Comparison of ENCODE assay signal across 10 cellular contexts in the genomic region with DNA sequence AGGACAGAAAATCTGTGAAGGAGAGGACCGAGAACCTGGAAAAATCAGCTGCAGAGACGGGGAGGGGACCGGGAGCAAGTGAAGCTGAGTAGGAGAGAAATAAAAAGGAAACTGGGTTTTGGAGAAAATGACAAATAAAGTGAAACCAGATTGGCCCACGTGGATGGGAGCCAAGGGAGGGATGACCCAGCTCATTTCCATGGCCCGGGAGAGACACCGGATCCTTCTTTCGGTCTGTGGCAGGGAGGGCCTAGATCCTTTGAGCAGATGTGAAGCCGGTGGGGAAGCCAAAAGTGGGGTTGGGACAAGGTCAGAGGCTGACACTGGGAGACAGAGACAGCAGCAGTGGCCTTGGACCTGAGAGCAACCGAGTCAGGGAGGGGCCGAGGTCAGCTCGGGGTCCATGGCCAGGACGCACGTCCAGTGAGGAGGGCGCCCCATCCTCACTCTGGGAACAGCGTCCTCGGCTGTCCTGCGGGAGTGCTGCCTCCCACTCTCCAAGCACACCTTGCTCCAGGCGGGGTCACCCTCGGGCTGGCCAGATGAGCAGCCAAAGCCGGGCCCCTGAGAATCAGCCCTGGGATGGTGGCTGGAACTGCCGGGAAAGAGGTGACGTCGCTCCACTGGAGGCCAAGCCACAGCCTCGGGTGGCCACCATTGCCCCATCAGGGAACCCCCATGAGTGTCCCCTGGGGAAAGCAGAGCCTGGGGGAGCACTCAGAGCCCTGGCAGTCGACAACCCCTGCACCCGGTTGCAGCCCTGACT. TPM values are rescaled to one million over a fixed set of nuclear protein-coding genes. Genes with fewer than 3 reads are reported as not detected.
DNase-seq lines count a peak whose midpoint lies in the region; ATAC-seq and TF ChIP-seq lines count a peak whose summit lies in the region.
"Had no signal": no experiment of that assay in that cellular context is flagged by ENCODE, and none has a peak within 500 bp of the region (broad histone marks: within the 10 kb centered on the region; RNA-seq: fewer than 3 reads in every experiment).

No MANE protein-coding gene starts in this region.

- ATAC-seq in GM21423 (IDR thresholded peaks at IDR 0.05; ENCODE audit: unreplicated experiment) (no peak), HG03520 (IDR thresholded peaks at IDR 0.05; ENCODE audit: unreplicated experiment) (no peak)

- H3K4me1 ChIP-seq in testis, result peaks cover 28% of the 10 kb centered on the region
- no peaks in the 10 kb centered on the region for H3K4me1 ChIP-seq in mesendoderm (ENCODE audit: control insufficient read depth, low read depth, low read length)

- H4K8ac ChIP-seq in mesendoderm (ENCODE audit: low read depth, low read length), result no peak overlapping the region

- no peak overlapping the region for H3K4ac ChIP-seq in mesendoderm (ENCODE audit: low read depth, low read length)

- no peaks in the 10 kb centered on the region for H3K79me1 ChIP-seq in mesendoderm (ENCODE audit: low read length)

- no peak overlapping the region for H2AK5ac ChIP-seq in mesendoderm (ENCODE audit: low read length)

- H3K9ac ChIP-seq in mesendoderm (ENCODE audit: low read length), result no peak overlapping the region

- H2BK15ac ChIP-seq in mesendoderm (replicated peaks; ENCODE audit: low read depth), result no peak overlapping the region

- WGBS in testis, 2 donors, result 28 to 50% methylated on average over 11 to 26 of the region's 26 CpGs
- no CpG with 5 or more reads among the region's 26 CpGs for WGBS in mesendoderm (ENCODE audit: extremely low coverage, insufficient coverage, low lambda C conversion rate)

- DNase-seq in LHCN-M2 (ENCODE audit: low read depth) (peak; percentile 4), dedifferentiated amniotic fluid mesenchymal stem cell (ENCODE audit: extremely low spot score) (peak; percentile 44), lung microvascular endothelial cell (ENCODE audit: low read depth in 2 of 2) (peak; percentile 23 to 40), testis (peak; percentile 49), mesendoderm (no peak)
- DNase-seq: NCI-H1417; small intestine; stimulated activated naive CD4-positive, alpha-beta T cell had no signal

- no peak overlapping the region for H4K5ac ChIP-seq in mesendoderm (ENCODE audit: low read length)

- no peak overlapping the region for H2BK120ac ChIP-seq in mesendoderm (ENCODE audit: low read depth, low read length)

- H3K4me3 ChIP-seq in testis (no peak overlapping the region), mesendoderm (ENCODE audit: low read length) (no peak overlapping the region)

- no peak overlapping the region for H3K4me2 ChIP-seq in mesendoderm (ENCODE audit: low read length)

- intact Hi-C loops in testis (cut with DNase I; ENCODE audit: low total_unique reads), result no loop called here

- H3K9me3 ChIP-seq in testis, result no peaks in the 10 kb centered on the region

- H3K18ac ChIP-seq in mesendoderm (ENCODE audit: low read length), result no peak overlapping the region

- H3K36me3 ChIP-seq in testis (ENCODE audit: low read depth, missing control alignments), result no peaks in the 10 kb centered on the region
- H3K36me3 ChIP-seq in mesendoderm (ENCODE audit: control insufficient read depth, insufficient read depth, low read length), result peaks cover 2% of the 10 kb centered on the region

- no peaks in the 10 kb centered on the region for H3K79me2 ChIP-seq in mesendoderm (ENCODE audit: control insufficient read depth, insufficient read depth, low read length)

- H3K56ac ChIP-seq in mesendoderm (ENCODE audit: low read length), result no peak overlapping the region

- H3K23ac ChIP-seq in mesendoderm (ENCODE audit: low read length), result no peak overlapping the region

- H3K27me3 ChIP-seq in testis (no peaks in the 10 kb centered on the region), mesendoderm (ENCODE audit: insufficient read depth, low read length, poor library complexity) (no peaks in the 10 kb centered on the region)

- H3K27ac ChIP-seq in testis (peak overlapping the region; percentile 46 to 55), mesendoderm (ENCODE audit: low read depth, low read length) (no peak overlapping the region)

- no peak for TF ChIP-seq CTCF in testis (IDR thresholded peaks at IDR 0.05)

- no peak overlapping the region for H2BK5ac ChIP-seq in mesendoderm (ENCODE audit: low read length)

- TF ChIP-seq POLR2A in testis (IDR thresholded peaks at IDR 0.05), result no peak

RNA-seq across cellular contexts. Expression of gene CDR2, which starts 50.8 kb away (rescaled TPM):
- total RNA-seq in LHCN-M2 (2014; rRNA removed) (21.7 and 24.2 TPM in 2 replicates), lung microvascular endothelial cell (23.1 and 29.4 TPM in 2 replicates), testis (10 to 100 TPM; 56.8 to 63.7 TPM)
- polyA plus RNA-seq in LHCN-M2 (2012), result 15.5 TPM
- polyA plus RNA-seq in testis (ENCODE audit: insufficient read depth, low read depth, low replicate concordance), result 133 TPM
- 20.0 TPM for polyA plus RNA-seq in mesendoderm (2013, experiment 1 of 2)
- 20.5 TPM for polyA plus RNA-seq in mesendoderm (2013, experiment 2 of 2)
